ENCODE assay signal across 14 cellular contexts in the genomic region with DNA sequence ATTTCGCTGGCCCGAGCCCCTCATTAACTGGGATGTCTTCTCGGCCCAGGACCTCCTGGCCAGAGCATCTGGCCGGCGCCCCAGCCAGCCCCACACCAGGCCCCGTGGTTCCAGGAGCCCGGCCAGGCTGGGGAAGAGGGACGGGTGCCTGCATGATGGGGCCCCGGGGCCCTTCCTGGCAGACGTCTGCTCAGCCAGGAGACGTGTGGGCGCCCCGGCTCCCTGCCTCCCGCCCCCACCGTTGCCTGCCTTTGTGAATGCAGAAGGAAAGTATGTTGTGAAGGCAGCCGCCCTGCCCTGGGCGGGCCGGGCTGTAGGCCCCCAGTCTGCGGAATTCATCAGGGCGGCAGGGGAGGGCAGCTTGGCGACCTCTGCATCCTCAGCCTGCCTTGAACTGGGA. TPM values are rescaled to one million over a fixed set of nuclear protein-coding genes. Genes with fewer than 3 reads are reported as not detected.
DNase-seq lines count a peak whose midpoint lies in the region; ATAC-seq and TF ChIP-seq lines count a peak whose summit lies in the region.
"Had no signal": no experiment of that assay in that cellular context is flagged by ENCODE, and none has a peak within 500 bp of the region (broad histone marks: within the 10 kb centered on the region; RNA-seq: fewer than 3 reads in every experiment).

No MANE protein-coding gene starts in this region.

- TF ChIP-seq CTCF in GM10266 (IDR thresholded peaks at IDR 0.05; ENCODE audit: control insufficient read depth, insufficient read depth, low read depth, missing control alignments), result no peak
- TF ChIP-seq CTCF in PC-9 (conservative IDR thresholded peaks at IDR 0.05), result no peak
- no peak for TF ChIP-seq CTCF in gastroesophageal sphincter (IDR thresholded peaks at IDR 0.05)
- no peak for TF ChIP-seq CTCF in osteoblast (IDR thresholded peaks at IDR 0.05; ENCODE audit: extremely low read depth, low read depth, low read length)
- no peak for TF ChIP-seq CTCF in osteocyte (IDR thresholded peaks at IDR 0.05)

- no peaks in the 10 kb centered on the region for H3K36me3 Mint-ChIP-seq in activated CD4-positive, alpha-beta memory T cell treated with anti-CD3 and anti-CD28 coated beads for 36 hours
- no peaks in the 10 kb centered on the region for H3K36me3 Mint-ChIP-seq in osteocyte (ENCODE audit: unreplicated experiment)
- H3K36me3 Mint-ChIP-seq: brain; CD8-positive, alpha-beta T cell had no signal

- TF ChIP-seq EP300 in gastroesophageal sphincter (IDR thresholded peaks at IDR 0.05), result no peak

- no peaks in the 10 kb centered on the region for H3K9me2 ChIP-seq in PC-9 (ENCODE audit: insufficient read depth)

- H3K27ac ChIP-seq in PC-9, result no peak overlapping the region
- H3K27ac ChIP-seq in gastroesophageal sphincter, result no peak overlapping the region
- no peak overlapping the region for H3K27ac ChIP-seq in osteoblast (ENCODE audit: low read depth, low read length)

- H3K9me3 ChIP-seq in PC-9 (ENCODE audit: insufficient read depth, low read depth) (no peaks in the 10 kb centered on the region), gastroesophageal sphincter (no peaks in the 10 kb centered on the region), osteoblast (ENCODE audit: low read depth, low read length) (no peaks in the 10 kb centered on the region)

- peaks cover 16% of the 10 kb centered on the region; the same call in 1 of the 2 replicates for H3F3A ChIP-seq in PC-9 (ENCODE audit: insufficient read depth, low read depth)

- intact Hi-C loops in PC-9 (cut with micrococcal nuclease; ENCODE audit: unreplicated experiment), result no loop called here
- intact Hi-C loops in activated CD4-positive, alpha-beta memory T cell treated with anti-CD3 and anti-CD28 coated beads for 36 hours (cut with micrococcal nuclease), result no loop called here

- no peaks in the 10 kb centered on the region for H4K20me1 ChIP-seq in PC-9 (ENCODE audit: insufficient read depth)
- no peaks in the 10 kb centered on the region for H4K20me1 ChIP-seq in osteoblast (ENCODE audit: insufficient read depth, low read length)

- peaks cover 38% of the 10 kb centered on the region for H3K27me3 Mint-ChIP-seq in activated CD4-positive, alpha-beta memory T cell treated with anti-CD3 and anti-CD28 coated beads for 36 hours
- H3K27me3 Mint-ChIP-seq in osteocyte (ENCODE audit: unreplicated experiment), result peaks cover 28% of the 10 kb centered on the region

- CTCF ChIA-PET in PC-9 (lab: Charles Lee), result no interaction called here
- CTCF ChIA-PET in activated CD4-positive, alpha-beta memory T cell treated with anti-CD3 and anti-CD28 coated beads for 36 hours (lab: Charles Lee), result no interaction called here

- POLR2A ChIA-PET in PC-9 (lab: Charles Lee; ENCODE audit: unreplicated experiment), result no interaction called here
- POLR2A ChIA-PET in activated CD4-positive, alpha-beta memory T cell treated with anti-CD3 and anti-CD28 coated beads for 36 hours (lab: Charles Lee), result no interaction called here

- H3K4me2 ChIP-seq in PC-9, result no peak overlapping the region
- H3K4me2 ChIP-seq in osteoblast (ENCODE audit: insufficient read depth, low read length), result peak overlapping the region; percentile 48

- H3K4me1 ChIP-seq in PC-9 (replicated peaks; ENCODE audit: insufficient read depth), result no peaks in the 10 kb centered on the region; the same call in 1 of the 2 replicates
- H3K4me1 ChIP-seq in gastroesophageal sphincter, result peaks cover 0 to 14% (median 10%) of the 10 kb centered on the region in 3 donors
- peaks cover 9% of the 10 kb centered on the region for H3K4me1 ChIP-seq in osteoblast (ENCODE audit: insufficient read depth, low read length)

- H3K79me2 ChIP-seq in PC-9 (ENCODE audit: low read depth), result no peaks in the 10 kb centered on the region
- no peaks in the 10 kb centered on the region for H3K79me2 ChIP-seq in osteoblast (ENCODE audit: insufficient read depth, low read length)

- no peak for TF ChIP-seq POLR2A in gastroesophageal sphincter (IDR thresholded peaks at IDR 0.05)

- no peak overlapping the region for H3K4me3 ChIP-seq in PC-9
- no peak overlapping the region for H3K4me3 ChIP-seq in gastroesophageal sphincter
- H3K4me3 ChIP-seq in osteoblast (ENCODE audit: insufficient read depth, low read length), result no peak overlapping the region

- no TSS peak for BruUV-seq in PC-9 (replicated peaks; lab: Mats Ljungman, UMichigan)

- H2AFZ ChIP-seq in PC-9, result no peak overlapping the region
- H2AFZ ChIP-seq in osteoblast (ENCODE audit: low read length), result peak overlapping the region; percentile 51

- peak; percentile 7 for DNase-seq in GM10266 (ENCODE audit: extremely low spot score)
- peak; percentile 29 to 54 for DNase-seq in PC-9
- peak; percentile 94 for DNase-seq in osteoblast (ENCODE audit: insufficient read length, low spot score, missing footprints)
- no peak for DNase-seq in activated CD4-positive, alpha-beta memory T cell treated with anti-CD3 and anti-CD28 coated beads for 36 hours
- DNase-seq in osteocyte (ENCODE audit: extremely low spot score, unreplicated experiment), result no peak
- no peak for DNase-seq in NCI-H1694 (lab: John Stamatoyannopoulos, UW)
- DNase-seq: activated CD4-positive, alpha-beta T cell treated with anti-CD3 and anti-CD28 coated beads, Interleukin-2, amount 10 ng/mL, durations not matched to agents 7 days and 5 days; CD8-positive, alpha-beta T cell; NCI-H345 had no signal

- no peaks in the 10 kb centered on the region for H3K9me3 Mint-ChIP-seq in activated CD4-positive, alpha-beta memory T cell treated with anti-CD3 and anti-CD28 coated beads for 36 hours
- no peaks in the 10 kb centered on the region for H3K9me3 Mint-ChIP-seq in osteocyte (ENCODE audit: unreplicated experiment)
- H3K9me3 Mint-ChIP-seq: activated CD4-positive, alpha-beta T cell treated with anti-CD3 and anti-CD28 coated beads, Interleukin-2, amount 10 ng/mL, durations not matched to agents 7 days and 5 days; CD8-positive, alpha-beta T cell had no signal

- peaks cover 3% of the 10 kb centered on the region for H3K4me1 Mint-ChIP-seq in activated CD4-positive, alpha-beta memory T cell treated with anti-CD3 and anti-CD28 coated beads for 36 hours (ENCODE audit: low read depth)
- H3K4me1 Mint-ChIP-seq in osteocyte (ENCODE audit: unreplicated experiment), result peaks cover 4% of the 10 kb centered on the region
- H3K4me1 Mint-ChIP-seq: activated CD4-positive, alpha-beta T cell treated with anti-CD3 and anti-CD28 coated beads, Interleukin-2, amount 10 ng/mL, durations not matched to agents 7 days and 5 days had no signal

- H3K27me3 ChIP-seq in PC-9 (ENCODE audit: insufficient read depth, low read depth) (peaks cover 7% of the 10 kb centered on the region), gastroesophageal sphincter (peaks cover 95% of the 10 kb centered on the region), osteoblast (ENCODE audit: insufficient read depth, low read length) (peaks cover 43% of the 10 kb centered on the region)

- no peak overlapping the region for H3K27ac Mint-ChIP-seq in activated CD4-positive, alpha-beta memory T cell treated with anti-CD3 and anti-CD28 coated beads for 36 hours
- no peak overlapping the region for H3K27ac Mint-ChIP-seq in osteocyte (ENCODE audit: unreplicated experiment)
- H3K27ac Mint-ChIP-seq: activated CD4-positive, alpha-beta T cell treated with anti-CD3 and anti-CD28 coated beads, Interleukin-2, amount 10 ng/mL, durations not matched to agents 7 days and 5 days; brain; CD8-positive, alpha-beta T cell had no signal

- H3K36me3 ChIP-seq in PC-9 (ENCODE audit: low read depth) (no peaks in the 10 kb centered on the region), gastroesophageal sphincter (no peaks in the 10 kb centered on the region), osteoblast (ENCODE audit: insufficient read depth, low read length) (no peaks in the 10 kb centered on the region)

- H3K4me3 Mint-ChIP-seq in activated CD4-positive, alpha-beta memory T cell treated with anti-CD3 and anti-CD28 coated beads for 36 hours, result no peak overlapping the region
- H3K4me3 Mint-ChIP-seq in osteocyte (ENCODE audit: unreplicated experiment), result no peak overlapping the region
- H3K4me3 Mint-ChIP-seq: activated CD4-positive, alpha-beta T cell treated with anti-CD3 and anti-CD28 coated beads, Interleukin-2, amount 10 ng/mL, durations not matched to agents 7 days and 5 days; brain; CD8-positive, alpha-beta T cell had no signal

- WGBS in gastroesophageal sphincter (ENCODE audit: low coverage in 1 of 2), 2 donors, result 11% methylated on average over 8 of the region's 21 CpGs; no CpG with 5 or more reads in 1 of the 2 donors

- ATAC-seq in gastroesophageal sphincter, result peak; percentile 26
- ATAC-seq in GM19324 (IDR thresholded peaks at IDR 0.05; ENCODE audit: low FRiP score, unreplicated experiment), result no peak
- ATAC-seq: CD8-positive, alpha-beta T cell had no signal

RNA-seq across cellular contexts. Expression of a gene that starts 4.4 kb away (rescaled TPM):
- total RNA-seq in PC-9 (2021) (not detected in 2 replicates), gastroesophageal sphincter (1 to 10 TPM in 1 of 4 donors, under 1 TPM in 3; 0.40 to 4.4 (median 0.50) TPM), osteoblast (12.4 and 14.8 TPM in 2 replicates), osteocyte (0.13 and 0.57 TPM in 2 replicates)
- total RNA-seq in activated CD4-positive, alpha-beta memory T cell treated with anti-CD3 and anti-CD28 coated beads for 36 hours, result not detected
- total RNA-seq: activated CD4-positive, alpha-beta T cell treated with anti-CD3 and anti-CD28 coated beads, Interleukin-2, amount 10 ng/mL, durations not matched to agents 7 days and 5 days; CD8-positive, alpha-beta T cell; mononuclear cell; T-helper 1 cell treated with Interleukin-12 subunit alpha and Interleukin-12 subunit beta and Interleukin-4 antibody, amounts not matched to agents 30 ng/mL and 1 ng/mL, for 36 hours had no signal

RNA-seq across cellular contexts. Expression of a gene that starts 36.2 kb away (rescaled TPM):
- 78.8 and 93.0 TPM in 2 replicates for total RNA-seq in PC-9 (2021)
- total RNA-seq in gastroesophageal sphincter, result 10 to 100 TPM; 53.6 to 92.2 (median 59.9) TPM
- total RNA-seq in osteoblast, result 36.6 and 41.0 TPM in 2 replicates
- 10 to 100 TPM; 71.7 to 77.2 TPM for total RNA-seq in activated CD4-positive, alpha-beta memory T cell treated with anti-CD3 and anti-CD28 coated beads for 36 hours
- total RNA-seq in osteocyte, result 58.0 and 64.2 TPM in 2 replicates

Comparison
In these comparisons a context has a peak if more than half of its experiments do, and no peak if none do; other contexts are left out.
1. DNase-seq: peak in GM10266 (single experiment), PC-9 (2 of 2) and osteoblast (single experiment); none in activated CD4-positive, alpha-beta memory T cell treated with anti-CD3 and anti-CD28 coated beads for 36 hours (single experiment), osteocyte (single experiment) and NCI-H1694 (single experiment).